In the genomic region with DNA sequence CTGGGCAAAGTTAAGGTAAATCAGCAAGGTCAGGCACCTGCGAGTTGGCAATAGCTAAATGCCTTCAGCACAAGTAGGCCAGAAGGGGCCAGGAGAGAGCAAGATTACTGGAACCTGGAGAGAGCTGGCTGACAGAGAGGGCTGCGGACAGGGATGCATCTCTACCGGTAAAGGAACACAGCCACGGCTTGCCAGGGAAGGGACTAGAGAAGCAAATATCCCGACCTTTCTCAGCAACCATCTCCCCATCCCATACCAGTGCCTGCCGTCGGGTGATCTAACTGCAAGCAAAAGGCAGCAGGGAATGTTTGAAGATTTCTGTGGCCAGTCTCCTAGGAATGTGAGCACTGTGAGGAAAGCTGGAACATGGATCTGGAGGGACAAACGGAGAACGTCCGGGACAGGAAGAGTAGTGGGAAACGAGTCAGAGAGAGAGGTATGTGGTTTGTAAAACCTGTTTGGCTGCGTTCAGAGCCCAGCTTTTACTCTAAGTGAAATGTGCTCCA, we compare ENCODE assay signal across 10 cellular contexts. TPM values are rescaled to one million over a fixed set of nuclear protein-coding genes. Genes with fewer than 3 reads are reported as not detected.
A peak's percentile ranks its signal among the peaks of the same experiment; 100 is the strongest.
DNase-seq lines count a peak whose midpoint lies in the region; ATAC-seq and TF ChIP-seq lines count a peak whose summit lies in the region.
"Had no signal": no experiment of that assay in that cellular context is flagged by ENCODE, and none has a peak within 500 bp of the region (broad histone marks: within the 10 kb centered on the region; RNA-seq: fewer than 3 reads in every experiment).

No MANE protein-coding gene starts in this region.

- peak overlapping the region; percentile 2; the same call in 1 of the 2 replicates for H3K9ac ChIP-seq in ES-I3 (ENCODE audit: low read depth, low read length)
- peak overlapping the region; percentile 32 for H3K9ac ChIP-seq in PC-3 (ENCODE audit: low read length)

- H3K4me3 Mint-ChIP-seq in mesothelial cell of epicardium: peak overlapping the region; percentile 22
- H3K4me3 Mint-ChIP-seq: activated naive CD4-positive, alpha-beta T cell treated with anti-CD3 and anti-CD28 coated beads, Interleukin-2, amount 50 U/mL, for 24 hours had no signal

- H2AFZ ChIP-seq in PC-3 (ENCODE audit: low read length): peak overlapping the region; percentile 87

- H3K4me1 ChIP-seq in ES-I3 (ENCODE audit: insufficient read depth, low read length): 0 out of 2 replicates have a peak, but pooled peaks cover 4% of the 10 kb centered on the region
- peaks cover 59% of the 10 kb centered on the region for H3K4me1 ChIP-seq in PC-3 (ENCODE audit: insufficient read depth, low read length)

- CTCF ChIA-PET in PC-3 (lab: Charles Lee): interaction anchor here (0.5 to 1.7 kb wide), 26 partner anchors 9 to 394 kb away, joined by 3 to 39 read pairs (median 6); a partner anchor contains a TSS

- no peaks in the 10 kb centered on the region for H3K9me3 ChIP-seq in ES-I3 (ENCODE audit: control insufficient read depth, insufficient read depth, low read length)
- no peaks in the 10 kb centered on the region for H3K9me3 ChIP-seq in PC-3 (ENCODE audit: low read length)

- no peaks in the 10 kb centered on the region for H3K79me2 ChIP-seq in PC-3 (ENCODE audit: low read length)

- no peaks in the 10 kb centered on the region for H3K9me2 ChIP-seq in PC-3 (replicated peaks; ENCODE audit: low read length)

- intact Hi-C loops in PC-3 (cut with micrococcal nuclease): loop anchor here (1.0 to 5.0 kb wide), 4 partner anchors 104 to 298 kb away; a partner anchor contains a TSS

- H3K4me3 ChIP-seq in PC-3 (ENCODE audit: low read length) (peak overlapping the region; percentile 67), epithelial cell of proximal tubule (ENCODE audit: low read depth, low read length) (no peak overlapping the region)

- BruUV-seq in PC-3 (replicated peaks; lab: Mats Ljungman, UMichigan): TSS peak; percentile 22

- peaks cover 17% of the 10 kb centered on the region for H3F3A ChIP-seq in PC-3 (ENCODE audit: low read length, unreplicated experiment)

- peaks cover 16% of the 10 kb centered on the region for H3K27me3 Mint-ChIP-seq in mesothelial cell of epicardium (ENCODE audit: low read depth)

- peak overlapping the region; percentile 86 for H3K4me2 ChIP-seq in PC-3 (ENCODE audit: low read length)

- H3K9me3 Mint-ChIP-seq in mesothelial cell of epicardium: peaks cover 4% of the 10 kb centered on the region
- H3K9me3 Mint-ChIP-seq: activated naive CD4-positive, alpha-beta T cell treated with anti-CD3 and anti-CD28 coated beads, Interleukin-2, amount 50 U/mL, for 24 hours had no signal

- DNase-seq in PC-3 (peak; percentile 99), epithelial cell of proximal tubule (ENCODE audit: low read depth) (no peak), mesothelial cell of epicardium (ENCODE audit: low spot score in 2 of 2, unreplicated experiment in 2 of 2) (no peak), midbrain (lab: John Stamatoyannopoulos, UW) (no peak), hypothalamus (lab: John Stamatoyannopoulos, UW) (no peak)
- DNase-seq in activated effector memory CD4-positive, alpha-beta T cell treated with Interleukin-2 at 50 U/mL for 16 hours: no peak
- no peak for DNase-seq in activated T-cell treated with anti-CD3 and anti-CD28 coated beads, Interleukin-2, amount 50 U/mL, for 1 hour
- DNase-seq: NCI-H774 had no signal

- peak overlapping the region; percentile 66 for H3K27ac ChIP-seq in PC-3 (ENCODE audit: low read length)

- TF ChIP-seq CTCF in PC-3 (conservative IDR thresholded peaks at IDR 0.05; ENCODE audit: low read depth, low read length): peak; percentile 87
- peak; percentile 50 for TF ChIP-seq CTCF in epithelial cell of proximal tubule (conservative IDR thresholded peaks at IDR 0.05; ENCODE audit: low read depth, low read length)
- TF ChIP-seq CTCF in mesothelial cell of epicardium (IDR thresholded peaks at IDR 0.05; ENCODE audit: unreplicated experiment): no peak

- H3K36me3 ChIP-seq in ES-I3 (ENCODE audit: insufficient read depth, low read length) (no peaks in the 10 kb centered on the region), PC-3 (ENCODE audit: low read depth, low read length) (no peaks in the 10 kb centered on the region)

- no peaks in the 10 kb centered on the region for H4K20me1 ChIP-seq in PC-3 (ENCODE audit: low read length)

- no peaks in the 10 kb centered on the region for H3K27me3 ChIP-seq in PC-3 (ENCODE audit: low read length)

- peak overlapping the region; percentile 36 for H3K27ac Mint-ChIP-seq in mesothelial cell of epicardium
- H3K27ac Mint-ChIP-seq: activated naive CD4-positive, alpha-beta T cell treated with anti-CD3 and anti-CD28 coated beads, Interleukin-2, amount 50 U/mL, for 24 hours had no signal

- H3K36me3 Mint-ChIP-seq in mesothelial cell of epicardium: no peaks in the 10 kb centered on the region
- H3K36me3 Mint-ChIP-seq: activated naive CD4-positive, alpha-beta T cell treated with anti-CD3 and anti-CD28 coated beads, Interleukin-2, amount 50 U/mL, for 24 hours had no signal

- peaks cover 36% of the 10 kb centered on the region for H3K4me1 Mint-ChIP-seq in mesothelial cell of epicardium
- H3K4me1 Mint-ChIP-seq: activated naive CD4-positive, alpha-beta T cell treated with anti-CD3 and anti-CD28 coated beads, Interleukin-2, amount 50 U/mL, for 24 hours had no signal

- POLR2A ChIA-PET in PC-3 (lab: Charles Lee; ENCODE audit: unreplicated experiment): interaction anchor here (0.6 to 0.9 kb wide), 5 partner anchors 26 to 368 kb away, joined by 3 to 16 read pairs (median 4); no protein-coding TSS in a partner anchor

- peak; percentile 80 for ATAC-seq in PC-3

RNA-seq across cellular contexts. Expression of a gene that starts 15.9 kb away (rescaled TPM):
- total RNA-seq in PC-3 (2014; rRNA removed): 43.6 and 48.0 TPM in 2 replicates
- total RNA-seq in epithelial cell of proximal tubule: 15.6 and 30.1 TPM in 2 replicates
- 0.24 to 0.27 TPM (median 0.25 TPM) in 3 replicates for total RNA-seq in mesothelial cell of epicardium

Comparison
In these comparisons a context has a peak if more than half of its experiments do, and no peak if none do; other contexts are left out.
1. RNA of a gene that starts 15.9 kb away (total RNA-seq): 43.6 to 48.0 TPM in PC-3 and 15.6 to 30.1 TPM in epithelial cell of proximal tubule; 0.24 to 0.27 TPM in mesothelial cell of epicardium; every median in the first group is over 10 times any median in the second.